In the genomic region with DNA sequence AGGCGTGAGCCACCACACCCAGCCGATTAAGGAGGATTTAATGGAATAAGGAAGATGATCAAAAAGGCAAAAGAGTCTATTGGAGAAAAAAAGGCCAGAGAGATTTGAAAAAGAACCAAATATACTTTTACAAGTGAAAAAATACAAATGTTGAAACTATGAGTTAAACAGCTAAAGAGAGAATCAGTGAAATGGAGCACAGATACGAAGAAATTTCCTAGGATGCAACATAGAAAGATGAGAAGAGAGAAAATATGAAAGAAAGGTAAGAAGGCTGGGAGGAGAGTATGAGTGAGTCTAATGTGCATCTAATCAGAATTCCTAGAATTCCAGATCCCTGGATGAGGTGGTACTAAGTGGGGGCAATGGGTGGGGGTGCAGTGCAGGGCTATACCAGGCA, we compare ENCODE assay signal across 20 cellular contexts. TPM values are rescaled to one million over a fixed set of nuclear protein-coding genes. Genes with fewer than 3 reads are reported as not detected.
DNase-seq lines count a peak whose midpoint lies in the region; ATAC-seq and TF ChIP-seq lines count a peak whose summit lies in the region.
"Had no signal": no experiment of that assay in that cellular context is flagged by ENCODE, and none has a peak within 500 bp of the region (broad histone marks: within the 10 kb centered on the region; RNA-seq: fewer than 3 reads in every experiment).

No MANE protein-coding gene starts in this region.

- no peak overlapping the region for H2BK12ac ChIP-seq in neuronal stem cell (ENCODE audit: low read length)

- H3K18ac ChIP-seq in neuronal stem cell (ENCODE audit: low read length): no peak overlapping the region

- H2BK120ac ChIP-seq in neuronal stem cell (ENCODE audit: low read depth, low read length): no peak overlapping the region

- no peak overlapping the region for H3K4ac ChIP-seq in neuronal stem cell (ENCODE audit: low read length)

- H3K36me3 Mint-ChIP-seq in activated naive CD4-positive, alpha-beta T cell treated with anti-CD3 and anti-CD28 coated beads, Interleukin-2, amount 10 ng/mL, durations not matched to agents 7 days and 5 days: no peaks in the 10 kb centered on the region

- no peak overlapping the region for H3K9ac ChIP-seq in neuronal stem cell (ENCODE audit: low read depth, low read length, poor library complexity)
- H3K9ac ChIP-seq: BLaER1 treated with 17β-estradiol and CSF1 and Interleukin-3, amounts not matched to agents 10 nM and 100 nM had no signal

- H3K36me3 ChIP-seq in left ventricle myocardium inferior (peaks cover 16% of the 10 kb centered on the region), neuronal stem cell (replicated peaks in 1 of 2; ENCODE audit: control insufficient read depth in 2 of 2, insufficient read depth in 2 of 2, low read length in 2 of 2) (no peaks in the 10 kb centered on the region)
- H3K36me3 ChIP-seq: BE2C, HAP-1 had no signal

- H3K27me3 Mint-ChIP-seq in activated naive CD4-positive, alpha-beta T cell treated with anti-CD3 and anti-CD28 coated beads, Interleukin-2, amount 10 ng/mL, durations not matched to agents 7 days and 5 days: peaks cover 36% of the 10 kb centered on the region

- H2BK15ac ChIP-seq in neuronal stem cell (ENCODE audit: low read length): no peak overlapping the region

- peaks cover 2% of the 10 kb centered on the region for H3K79me1 ChIP-seq in neuronal stem cell (ENCODE audit: low read depth, low read length)

- no peak overlapping the region for H3K27ac Mint-ChIP-seq in activated naive CD4-positive, alpha-beta T cell treated with anti-CD3 and anti-CD28 coated beads, Interleukin-2, amount 10 ng/mL, durations not matched to agents 7 days and 5 days
- H3K27ac Mint-ChIP-seq: CD14-positive monocyte; CD4-positive, alpha-beta T cell; CD8-positive, alpha-beta memory T cell; GM23338 had no signal

- intact Hi-C loops in left ventricle myocardium inferior (cut with micrococcal nuclease): no loop called here
- intact Hi-C loops in right cardiac atrium (cut with DNase I): no loop called here

- H3K23ac ChIP-seq in neuronal stem cell (ENCODE audit: low read depth, low read length, poor library complexity): peak overlapping the region; percentile 5

- H2BK5ac ChIP-seq in neuronal stem cell (ENCODE audit: low read length): no peak overlapping the region

- no peak overlapping the region for H4K8ac ChIP-seq in neuronal stem cell (ENCODE audit: low read depth, low read length)

- no peak overlapping the region for H3K4me2 ChIP-seq in neuronal stem cell (ENCODE audit: insufficient read depth, low read length, poor library complexity, severe bottlenecking)
- H3K4me2 ChIP-seq: A549; BLaER1 treated with 17β-estradiol and CSF1 and Interleukin-3, amounts not matched to agents 10 nM and 100 nM; GM23338 had no signal

- ATAC-seq in right cardiac atrium: no peak
- ATAC-seq: A549, GM23338 had no signal

- H2AFZ ChIP-seq in neuronal stem cell (ENCODE audit: low read length): no peak overlapping the region
- H2AFZ ChIP-seq: GM23338 had no signal

- CTCF ChIA-PET in RWPE1 (lab: Yijun Ruan, JAX): no interaction called here
- CTCF ChIA-PET in activated naive CD4-positive, alpha-beta T cell treated with anti-CD3 and anti-CD28 coated beads, Interleukin-2, amount 10 ng/mL, durations not matched to agents 7 days and 5 days (lab: Charles Lee): no interaction called here

- H2AK5ac ChIP-seq in neuronal stem cell (ENCODE audit: low read depth, low read length): no peak overlapping the region

- peaks cover 5% of the 10 kb centered on the region for H3K4me1 Mint-ChIP-seq in activated naive CD4-positive, alpha-beta T cell treated with anti-CD3 and anti-CD28 coated beads, Interleukin-2, amount 10 ng/mL, durations not matched to agents 7 days and 5 days
- H3K4me1 Mint-ChIP-seq: CD8-positive, alpha-beta memory T cell; GM23338 had no signal

- H3K4me3 Mint-ChIP-seq in activated naive CD4-positive, alpha-beta T cell treated with anti-CD3 and anti-CD28 coated beads, Interleukin-2, amount 10 ng/mL, durations not matched to agents 7 days and 5 days: no peak overlapping the region
- H3K4me3 Mint-ChIP-seq: CD14-positive monocyte; CD4-positive, alpha-beta T cell; CD8-positive, alpha-beta memory T cell; GM23338 had no signal

- H3K9me3 ChIP-seq in left ventricle myocardium inferior (replicated peaks): peaks cover 12% of the 10 kb centered on the region
- H3K9me3 ChIP-seq in right cardiac atrium (ENCODE audit: control insufficient read depth, low read length): peaks cover 2% of the 10 kb centered on the region
- peaks cover 10 to 12% of the 10 kb centered on the region in 2 donors for H3K9me3 ChIP-seq in neuronal stem cell (replicated peaks in 1 of 2; ENCODE audit: control insufficient read depth in 2 of 2, insufficient read depth in 1 of 2, low read depth in 1 of 2, low read length in 2 of 2)
- H3K9me3 ChIP-seq: BE2C had no signal

- no peak overlapping the region for H4K91ac ChIP-seq in neuronal stem cell (ENCODE audit: low read depth, low read length, poor library complexity)

- TF ChIP-seq CTCF in left ventricle myocardium inferior (IDR thresholded peaks at IDR 0.05; ENCODE audit: borderline replicate concordance): no peak
- TF ChIP-seq CTCF in RWPE1 (conservative IDR thresholded peaks at IDR 0.05; ENCODE audit: low read depth): no peak

- no peak overlapping the region for H3K14ac ChIP-seq in neuronal stem cell (ENCODE audit: low read length)

- POLR2A ChIA-PET in RWPE1 (lab: Yijun Ruan, JAX; ENCODE audit: low non-redundant PET): interaction anchor here (1.9 kb wide), 1 partner anchor 9 kb away, joined by 4 read pairs; no protein-coding TSS in a partner anchor

- WGBS in right cardiac atrium: 96% methylated on average over 3 of the region's 3 CpGs
- WGBS in neuronal stem cell (ENCODE audit: extremely low coverage in 2 of 2, insufficient read length in 2 of 2, insufficient replicate concordance in 1 of 2), 2 donors: no CpG with 5 or more reads among the region's 3 CpGs

- DNase-seq in left ventricle myocardium inferior (no peak), right cardiac atrium (no peak), RWPE1 (ENCODE audit: low spot score) (no peak), neuronal stem cell (ENCODE audit: low spot score) (no peak), DMS79 treated with DMSO at 0.1 percent for 48 hours (lab: John Stamatoyannopoulos, UW) (no peak)
- DNase-seq in activated naive CD4-positive, alpha-beta T cell treated with anti-CD3 and anti-CD28 coated beads, Interleukin-2, amount 10 ng/mL, durations not matched to agents 7 days and 5 days: no peak
- DNase-seq: 8988T; ACHN; AML-193; BE2C; CD4-positive, alpha-beta T cell; CD8-positive, alpha-beta memory T cell; DMS 273 treated with DMSO at 0.1 percent for 48 hours; DMS79; GF-D8 had no signal

- H3K4me1 ChIP-seq in left ventricle myocardium inferior: peaks cover 28% of the 10 kb centered on the region
- H3K4me1 ChIP-seq in right cardiac atrium (ENCODE audit: control insufficient read depth, insufficient read depth, low read length): peaks cover 2% of the 10 kb centered on the region
- H3K4me1 ChIP-seq in neuronal stem cell (ENCODE audit: control insufficient read depth in 2 of 2, insufficient read depth in 1 of 2, low read depth in 1 of 2, low read length in 2 of 2): no peaks in the 10 kb centered on the region
- H3K4me1 ChIP-seq: A549, BE2C, HAP-1 had no signal

- H3K4me3 ChIP-seq in left ventricle myocardium inferior: no peak overlapping the region
- H3K4me3 ChIP-seq in right cardiac atrium (ENCODE audit: low read length): no peak overlapping the region
- H3K4me3 ChIP-seq in neuronal stem cell (ENCODE audit: low read length in 2 of 2): no peak overlapping the region
- H3K4me3 ChIP-seq: A549; BLaER1 treated with 17β-estradiol and CSF1 and Interleukin-3, amounts not matched to agents 10 nM and 100 nM; GM23338; HAP-1 had no signal

- no peaks in the 10 kb centered on the region for H3K27me3 ChIP-seq in left ventricle myocardium inferior (ENCODE audit: low read depth)
- H3K27me3 ChIP-seq in right cardiac atrium (ENCODE audit: control insufficient read depth, insufficient read depth): no peaks in the 10 kb centered on the region
- peaks cover 0 to 7% (median 0%) of the 10 kb centered on the region in 3 experiments for H3K27me3 ChIP-seq in neuronal stem cell (ENCODE audit: control insufficient read depth in 3 of 3, insufficient read depth in 3 of 3, low read depth in 1 of 3, low read length in 3 of 3)
- H3K27me3 ChIP-seq: BE2C; BLaER1 treated with 17β-estradiol and CSF1 and Interleukin-3, amounts not matched to agents 10 nM and 100 nM had no signal

- H3K27ac ChIP-seq in left ventricle myocardium inferior (replicated peaks) (peak overlapping the region; percentile 78), right cardiac atrium (ENCODE audit: low read length) (no peak overlapping the region), RWPE1 (peak overlapping the region; percentile 88), neuronal stem cell (replicated peaks; ENCODE audit: low read length) (no peak overlapping the region)
- H3K27ac ChIP-seq: A549; BLaER1 treated with 17β-estradiol and CSF1 and Interleukin-3, amounts not matched to agents 10 nM and 100 nM had no signal

- H3K9me3 Mint-ChIP-seq in activated naive CD4-positive, alpha-beta T cell treated with anti-CD3 and anti-CD28 coated beads, Interleukin-2, amount 10 ng/mL, durations not matched to agents 7 days and 5 days: peaks cover 15% of the 10 kb centered on the region

RNA-seq across cellular contexts. Expression of a gene that starts 19.4 kb away (rescaled TPM):
- 8.9 TPM for total RNA-seq in left ventricle myocardium inferior
- total RNA-seq in right cardiac atrium: 1 to 10 TPM; 5.5 to 7.9 (median 6.5) TPM
- 5.6 TPM for polyA plus RNA-seq in right cardiac atrium
- 6.6 TPM for polyA plus RNA-seq in neuronal stem cell (2013, experiment 1 of 2)
- polyA plus RNA-seq in neuronal stem cell (2013, experiment 2 of 2): 7.3 TPM
- polyA plus RNA-seq: CD14-positive monocyte had no signal

Comparison
In these comparisons a context has a peak if more than half of its experiments do, and no peak if none do; other contexts are left out.
1. H3K27ac ChIP-seq: peak in left ventricle myocardium inferior (single experiment) and RWPE1 (single experiment); none in right cardiac atrium (single experiment) and neuronal stem cell (single experiment).